ENCODE assay signal across 1 cellular context in the genomic region with DNA sequence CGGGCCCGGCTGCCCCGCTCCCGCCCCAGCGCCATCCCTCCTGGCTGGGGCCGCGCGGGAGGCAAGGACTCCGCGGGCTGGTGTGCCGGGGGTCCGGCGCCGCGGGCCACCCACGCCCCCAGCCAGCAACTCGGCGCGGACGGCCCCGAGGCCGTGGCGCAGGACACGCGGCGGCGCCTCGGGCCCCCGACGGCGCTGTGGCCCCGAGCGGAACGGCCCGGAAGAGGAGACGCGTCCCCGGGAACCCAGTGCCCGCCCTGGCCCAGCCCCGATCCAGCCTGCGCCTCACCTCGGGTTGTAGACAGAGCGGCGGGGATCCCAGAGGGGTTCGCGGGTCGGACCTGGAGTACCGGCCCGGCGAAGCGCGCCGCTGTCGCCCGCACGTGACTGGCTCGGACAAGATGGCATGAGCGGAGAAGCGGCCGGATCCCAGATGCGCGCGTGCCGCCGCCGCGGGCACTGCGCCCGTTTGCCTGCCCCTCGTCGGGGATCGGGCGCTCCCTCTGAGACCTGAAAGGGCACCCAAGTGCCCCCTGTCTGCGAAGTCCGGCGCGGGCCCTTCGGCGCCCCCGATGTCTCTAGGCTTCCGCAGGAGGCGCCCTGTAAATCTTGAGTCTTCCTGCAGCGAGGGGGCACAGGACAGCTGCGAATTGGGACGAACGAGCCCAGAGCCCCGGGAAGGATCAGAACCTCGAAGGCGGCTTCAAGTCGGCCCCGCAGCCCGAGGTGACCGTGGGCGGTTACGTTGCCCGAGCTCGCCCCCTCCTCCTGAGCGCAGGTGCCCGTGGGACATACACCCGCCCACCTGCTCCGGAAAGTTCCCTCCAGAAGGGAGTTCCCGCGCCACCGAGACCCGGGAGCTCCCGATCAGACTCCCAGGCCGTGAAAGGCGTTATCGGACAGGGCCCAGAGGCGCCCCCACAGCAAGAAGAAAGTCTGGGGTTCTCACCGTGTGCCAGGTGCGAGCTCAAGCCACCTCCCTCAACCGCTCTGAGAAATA.
TF ChIP-seq lines count a peak whose summit lies in the region.

No MANE protein-coding gene starts in this region.

TF ChIP-seq in HepG2, 621 proteins besides CTCF, POLR2A, EP300 and RAD21 (continued from another document and continues in another):
- no peak for TF ChIP-seq SUZ12 (IDR thresholded peaks at IDR 0.05; ENCODE audit: low read depth, low read length)
- TF ChIP-seq KMT2B (CRISPR knock-in tag; IDR thresholded peaks at IDR 0.05): no peak
- TF ChIP-seq AGO2 (optimal IDR thresholded peaks at IDR 0.05; ENCODE audit: low read depth, low read length): peak; percentile 38
- TF ChIP-seq, protein P1, sequence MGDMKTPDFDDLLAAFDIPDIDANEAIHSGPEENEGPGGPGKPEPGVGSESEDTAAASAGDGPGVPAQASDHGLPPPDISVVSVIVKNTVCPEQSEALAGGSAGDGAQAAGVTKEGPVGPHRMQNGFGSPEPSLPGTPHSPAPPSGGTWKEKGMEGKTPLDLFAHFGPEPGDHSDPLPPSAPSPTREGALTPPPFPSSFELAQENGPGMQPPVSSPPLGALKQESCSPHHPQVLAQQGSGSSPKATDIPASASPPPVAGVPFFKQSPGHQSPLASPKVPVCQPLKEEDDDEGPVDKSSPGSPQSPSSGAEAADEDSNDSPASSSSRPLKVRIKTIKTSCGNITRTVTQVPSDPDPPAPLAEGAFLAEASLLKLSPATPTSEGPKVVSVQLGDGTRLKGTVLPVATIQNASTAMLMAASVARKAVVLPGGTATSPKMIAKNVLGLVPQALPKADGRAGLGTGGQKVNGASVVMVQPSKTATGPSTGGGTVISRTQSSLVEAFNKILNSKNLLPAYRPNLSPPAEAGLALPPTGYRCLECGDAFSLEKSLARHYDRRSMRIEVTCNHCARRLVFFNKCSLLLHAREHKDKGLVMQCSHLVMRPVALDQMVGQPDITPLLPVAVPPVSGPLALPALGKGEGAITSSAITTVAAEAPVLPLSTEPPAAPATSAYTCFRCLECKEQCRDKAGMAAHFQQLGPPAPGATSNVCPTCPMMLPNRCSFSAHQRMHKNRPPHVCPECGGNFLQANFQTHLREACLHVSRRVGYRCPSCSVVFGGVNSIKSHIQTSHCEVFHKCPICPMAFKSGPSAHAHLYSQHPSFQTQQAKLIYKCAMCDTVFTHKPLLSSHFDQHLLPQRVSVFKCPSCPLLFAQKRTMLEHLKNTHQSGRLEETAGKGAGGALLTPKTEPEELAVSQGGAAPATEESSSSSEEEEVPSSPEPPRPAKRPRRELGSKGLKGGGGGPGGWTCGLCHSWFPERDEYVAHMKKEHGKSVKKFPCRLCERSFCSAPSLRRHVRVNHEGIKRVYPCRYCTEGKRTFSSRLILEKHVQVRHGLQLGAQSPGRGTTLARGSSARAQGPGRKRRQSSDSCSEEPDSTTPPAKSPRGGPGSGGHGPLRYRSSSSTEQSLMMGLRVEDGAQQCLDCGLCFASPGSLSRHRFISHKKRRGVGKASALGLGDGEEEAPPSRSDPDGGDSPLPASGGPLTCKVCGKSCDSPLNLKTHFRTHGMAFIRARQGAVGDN (CRISPR knock-in tag; IDR thresholded peaks at IDR 0.05): peak; percentile 21; the same call in 1 of the 2 replicates
- TF ChIP-seq, protein P2, sequence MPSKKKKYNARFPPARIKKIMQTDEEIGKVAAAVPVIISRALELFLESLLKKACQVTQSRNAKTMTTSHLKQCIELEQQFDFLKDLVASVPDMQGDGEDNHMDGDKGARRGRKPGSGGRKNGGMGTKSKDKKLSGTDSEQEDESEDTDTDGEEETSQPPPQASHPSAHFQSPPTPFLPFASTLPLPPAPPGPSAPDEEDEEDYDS (CRISPR knock-in tag; IDR thresholded peaks at IDR 0.05): no peak
- no peak for TF ChIP-seq ZMYM4 (CRISPR knock-in tag; IDR thresholded peaks at IDR 0.05)
- 0 out of 2 replicates have a peak, but pooled peaks have one; percentile 53 for TF ChIP-seq HNRNPL (IDR thresholded peaks at IDR 0.05; ENCODE audit: low read depth, low read length)
- no peak for TF ChIP-seq HHEX (CRISPR knock-in tag; IDR thresholded peaks at IDR 0.05)
- TF ChIP-seq, protein P3, sequence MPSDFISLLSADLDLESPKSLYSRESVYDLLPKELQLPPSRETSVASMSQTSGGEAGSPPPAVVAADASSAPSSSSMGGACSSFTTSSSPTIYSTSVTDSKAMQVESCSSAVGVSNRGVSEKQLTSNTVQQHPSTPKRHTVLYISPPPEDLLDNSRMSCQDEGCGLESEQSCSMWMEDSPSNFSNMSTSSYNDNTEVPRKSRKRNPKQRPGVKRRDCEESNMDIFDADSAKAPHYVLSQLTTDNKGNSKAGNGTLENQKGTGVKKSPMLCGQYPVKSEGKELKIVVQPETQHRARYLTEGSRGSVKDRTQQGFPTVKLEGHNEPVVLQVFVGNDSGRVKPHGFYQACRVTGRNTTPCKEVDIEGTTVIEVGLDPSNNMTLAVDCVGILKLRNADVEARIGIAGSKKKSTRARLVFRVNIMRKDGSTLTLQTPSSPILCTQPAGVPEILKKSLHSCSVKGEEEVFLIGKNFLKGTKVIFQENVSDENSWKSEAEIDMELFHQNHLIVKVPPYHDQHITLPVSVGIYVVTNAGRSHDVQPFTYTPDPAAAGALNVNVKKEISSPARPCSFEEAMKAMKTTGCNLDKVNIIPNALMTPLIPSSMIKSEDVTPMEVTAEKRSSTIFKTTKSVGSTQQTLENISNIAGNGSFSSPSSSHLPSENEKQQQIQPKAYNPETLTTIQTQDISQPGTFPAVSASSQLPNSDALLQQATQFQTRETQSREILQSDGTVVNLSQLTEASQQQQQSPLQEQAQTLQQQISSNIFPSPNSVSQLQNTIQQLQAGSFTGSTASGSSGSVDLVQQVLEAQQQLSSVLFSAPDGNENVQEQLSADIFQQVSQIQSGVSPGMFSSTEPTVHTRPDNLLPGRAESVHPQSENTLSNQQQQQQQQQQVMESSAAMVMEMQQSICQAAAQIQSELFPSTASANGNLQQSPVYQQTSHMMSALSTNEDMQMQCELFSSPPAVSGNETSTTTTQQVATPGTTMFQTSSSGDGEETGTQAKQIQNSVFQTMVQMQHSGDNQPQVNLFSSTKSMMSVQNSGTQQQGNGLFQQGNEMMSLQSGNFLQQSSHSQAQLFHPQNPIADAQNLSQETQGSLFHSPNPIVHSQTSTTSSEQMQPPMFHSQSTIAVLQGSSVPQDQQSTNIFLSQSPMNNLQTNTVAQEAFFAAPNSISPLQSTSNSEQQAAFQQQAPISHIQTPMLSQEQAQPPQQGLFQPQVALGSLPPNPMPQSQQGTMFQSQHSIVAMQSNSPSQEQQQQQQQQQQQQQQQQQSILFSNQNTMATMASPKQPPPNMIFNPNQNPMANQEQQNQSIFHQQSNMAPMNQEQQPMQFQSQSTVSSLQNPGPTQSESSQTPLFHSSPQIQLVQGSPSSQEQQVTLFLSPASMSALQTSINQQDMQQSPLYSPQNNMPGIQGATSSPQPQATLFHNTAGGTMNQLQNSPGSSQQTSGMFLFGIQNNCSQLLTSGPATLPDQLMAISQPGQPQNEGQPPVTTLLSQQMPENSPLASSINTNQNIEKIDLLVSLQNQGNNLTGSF (CRISPR knock-in tag; IDR thresholded peaks at IDR 0.05): no peak
- TF ChIP-seq ZNF382 (CRISPR knock-in tag; IDR thresholded peaks at IDR 0.05; ENCODE audit: borderline replicate concordance): no peak
- TF ChIP-seq, protein P4, sequence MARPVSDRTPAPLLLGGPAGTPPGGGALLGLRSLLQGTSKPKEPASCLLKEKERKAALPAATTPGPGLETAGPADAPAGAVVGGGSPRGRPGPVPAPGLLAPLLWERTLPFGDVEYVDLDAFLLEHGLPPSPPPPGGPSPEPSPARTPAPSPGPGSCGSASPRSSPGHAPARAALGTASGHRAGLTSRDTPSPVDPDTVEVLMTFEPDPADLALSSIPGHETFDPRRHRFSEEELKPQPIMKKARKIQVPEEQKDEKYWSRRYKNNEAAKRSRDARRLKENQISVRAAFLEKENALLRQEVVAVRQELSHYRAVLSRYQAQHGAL (CRISPR knock-in tag; IDR thresholded peaks at IDR 0.05; ENCODE audit: not compliant biosample characterization): no peak
- no peak for TF ChIP-seq SATB2 (CRISPR knock-in tag; IDR thresholded peaks at IDR 0.05)
- no peak for TF ChIP-seq ZNF543 (CRISPR knock-in tag; IDR thresholded peaks at IDR 0.05)
- TF ChIP-seq SMC3 (IDR thresholded peaks at IDR 0.05; ENCODE audit: low read length): no peak
- TF ChIP-seq RFX5 (IDR thresholded peaks at IDR 0.05; ENCODE audit: low read depth, low read length): no peak
- no peak for TF ChIP-seq MED13 (CRISPR knock-in tag; IDR thresholded peaks at IDR 0.05)
- no peak for TF ChIP-seq ZNF839 (CRISPR knock-in tag; IDR thresholded peaks at IDR 0.05; ENCODE audit: borderline replicate concordance)
- TF ChIP-seq, protein P5, sequence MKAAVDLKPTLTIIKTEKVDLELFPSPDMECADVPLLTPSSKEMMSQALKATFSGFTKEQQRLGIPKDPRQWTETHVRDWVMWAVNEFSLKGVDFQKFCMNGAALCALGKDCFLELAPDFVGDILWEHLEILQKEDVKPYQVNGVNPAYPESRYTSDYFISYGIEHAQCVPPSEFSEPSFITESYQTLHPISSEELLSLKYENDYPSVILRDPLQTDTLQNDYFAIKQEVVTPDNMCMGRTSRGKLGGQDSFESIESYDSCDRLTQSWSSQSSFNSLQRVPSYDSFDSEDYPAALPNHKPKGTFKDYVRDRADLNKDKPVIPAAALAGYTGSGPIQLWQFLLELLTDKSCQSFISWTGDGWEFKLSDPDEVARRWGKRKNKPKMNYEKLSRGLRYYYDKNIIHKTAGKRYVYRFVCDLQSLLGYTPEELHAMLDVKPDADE (CRISPR knock-in tag; IDR thresholded peaks at IDR 0.05): no peak
- TF ChIP-seq, protein P6, sequence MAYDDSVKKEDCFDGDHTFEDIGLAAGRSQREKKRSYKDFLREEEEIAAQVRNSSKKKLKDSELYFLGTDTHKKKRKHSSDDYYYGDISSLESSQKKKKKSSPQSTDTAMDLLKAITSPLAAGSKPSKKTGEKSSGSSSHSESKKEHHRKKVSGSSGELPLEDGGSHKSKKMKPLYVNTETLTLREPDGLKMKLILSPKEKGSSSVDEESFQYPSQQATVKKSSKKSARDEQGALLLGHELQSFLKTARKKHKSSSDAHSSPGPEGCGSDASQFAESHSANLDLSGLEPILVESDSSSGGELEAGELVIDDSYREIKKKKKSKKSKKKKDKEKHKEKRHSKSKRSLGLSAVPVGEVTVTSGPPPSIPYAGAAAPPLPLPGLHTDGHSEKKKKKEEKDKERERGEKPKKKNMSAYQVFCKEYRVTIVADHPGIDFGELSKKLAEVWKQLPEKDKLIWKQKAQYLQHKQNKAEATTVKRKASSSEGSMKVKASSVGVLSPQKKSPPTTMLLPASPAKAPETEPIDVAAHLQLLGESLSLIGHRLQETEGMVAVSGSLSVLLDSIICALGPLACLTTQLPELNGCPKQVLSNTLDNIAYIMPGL (CRISPR knock-in tag; IDR thresholded peaks at IDR 0.05; ENCODE audit: borderline replicate concordance in 1 of 2, low read depth in 1 of 2): no peak
- TF ChIP-seq CENPX (CRISPR knock-in tag; IDR thresholded peaks at IDR 0.05): no peak
- no peak for TF ChIP-seq ZNF703 (CRISPR knock-in tag; IDR thresholded peaks at IDR 0.05; ENCODE audit: borderline replicate concordance)
- TF ChIP-seq ZZZ3 (CRISPR knock-in tag; IDR thresholded peaks at IDR 0.05; ENCODE audit: borderline replicate concordance): no peak
- peak; percentile 60; the same call in 1 of the 2 replicates for TF ChIP-seq IRX3 (CRISPR knock-in tag; IDR thresholded peaks at IDR 0.05; ENCODE audit: borderline replicate concordance, low read depth)
- no peak for TF ChIP-seq ZNF670 (CRISPR knock-in tag; IDR thresholded peaks at IDR 0.05; ENCODE audit: borderline replicate concordance)
- TF ChIP-seq, protein P7, sequence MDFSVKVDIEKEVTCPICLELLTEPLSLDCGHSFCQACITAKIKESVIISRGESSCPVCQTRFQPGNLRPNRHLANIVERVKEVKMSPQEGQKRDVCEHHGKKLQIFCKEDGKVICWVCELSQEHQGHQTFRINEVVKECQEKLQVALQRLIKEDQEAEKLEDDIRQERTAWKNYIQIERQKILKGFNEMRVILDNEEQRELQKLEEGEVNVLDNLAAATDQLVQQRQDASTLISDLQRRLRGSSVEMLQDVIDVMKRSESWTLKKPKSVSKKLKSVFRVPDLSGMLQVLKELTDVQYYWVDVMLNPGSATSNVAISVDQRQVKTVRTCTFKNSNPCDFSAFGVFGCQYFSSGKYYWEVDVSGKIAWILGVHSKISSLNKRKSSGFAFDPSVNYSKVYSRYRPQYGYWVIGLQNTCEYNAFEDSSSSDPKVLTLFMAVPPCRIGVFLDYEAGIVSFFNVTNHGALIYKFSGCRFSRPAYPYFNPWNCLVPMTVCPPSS (IDR thresholded peaks at IDR 0.05): no peak
- TF ChIP-seq KDM5B (CRISPR knock-in tag; IDR thresholded peaks at IDR 0.05; ENCODE audit: borderline replicate concordance): no peak
- no peak for TF ChIP-seq NFYB (CRISPR knock-in tag; IDR thresholded peaks at IDR 0.05)
- TF ChIP-seq, protein P8, sequence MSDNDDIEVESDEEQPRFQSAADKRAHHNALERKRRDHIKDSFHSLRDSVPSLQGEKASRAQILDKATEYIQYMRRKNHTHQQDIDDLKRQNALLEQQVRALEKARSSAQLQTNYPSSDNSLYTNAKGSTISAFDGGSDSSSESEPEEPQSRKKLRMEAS (IDR thresholded peaks at IDR 0.05): 0 out of 2 replicates have a peak, but pooled peaks have one; percentile 4
- no peak for TF ChIP-seq ZNF33A (CRISPR knock-in tag; IDR thresholded peaks at IDR 0.05; ENCODE audit: borderline replicate concordance)
- TF ChIP-seq ZNF180 (CRISPR knock-in tag; IDR thresholded peaks at IDR 0.05; ENCODE audit: borderline replicate concordance, low read depth): no peak
- no peak for TF ChIP-seq STAT5B (CRISPR knock-in tag; IDR thresholded peaks at IDR 0.05)
- no peak for TF ChIP-seq ZNF337 (CRISPR knock-in tag; IDR thresholded peaks at IDR 0.05; ENCODE audit: borderline replicate concordance, low read depth)
- TF ChIP-seq, protein P9, sequence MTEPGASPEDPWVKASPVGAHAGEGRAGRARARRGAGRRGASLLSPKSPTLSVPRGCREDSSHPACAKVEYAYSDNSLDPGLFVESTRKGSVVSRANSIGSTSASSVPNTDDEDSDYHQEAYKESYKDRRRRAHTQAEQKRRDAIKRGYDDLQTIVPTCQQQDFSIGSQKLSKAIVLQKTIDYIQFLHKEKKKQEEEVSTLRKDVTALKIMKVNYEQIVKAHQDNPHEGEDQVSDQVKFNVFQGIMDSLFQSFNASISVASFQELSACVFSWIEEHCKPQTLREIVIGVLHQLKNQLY (CRISPR knock-in tag; IDR thresholded peaks at IDR 0.05): no peak
- TF ChIP-seq, protein P10, sequence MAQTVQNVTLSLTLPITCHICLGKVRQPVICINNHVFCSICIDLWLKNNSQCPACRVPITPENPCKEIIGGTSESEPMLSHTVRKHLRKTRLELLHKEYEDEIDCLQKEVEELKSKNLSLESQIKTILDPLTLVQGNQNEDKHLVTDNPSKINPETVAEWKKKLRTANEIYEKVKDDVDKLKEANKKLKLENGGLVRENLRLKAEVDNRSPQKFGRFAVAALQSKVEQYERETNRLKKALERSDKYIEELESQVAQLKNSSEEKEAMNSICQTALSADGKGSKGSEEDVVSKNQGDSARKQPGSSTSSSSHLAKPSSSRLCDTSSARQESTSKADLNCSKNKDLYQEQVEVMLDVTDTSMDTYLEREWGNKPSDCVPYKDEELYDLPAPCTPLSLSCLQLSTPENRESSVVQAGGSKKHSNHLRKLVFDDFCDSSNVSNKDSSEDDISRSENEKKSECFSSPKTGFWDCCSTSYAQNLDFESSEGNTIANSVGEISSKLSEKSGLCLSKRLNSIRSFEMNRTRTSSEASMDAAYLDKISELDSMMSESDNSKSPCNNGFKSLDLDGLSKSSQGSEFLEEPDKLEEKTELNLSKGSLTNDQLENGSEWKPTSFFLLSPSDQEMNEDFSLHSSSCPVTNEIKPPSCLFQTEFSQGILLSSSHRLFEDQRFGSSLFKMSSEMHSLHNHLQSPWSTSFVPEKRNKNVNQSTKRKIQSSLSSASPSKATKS (CRISPR knock-in tag; IDR thresholded peaks at IDR 0.05): no peak
- no peak for TF ChIP-seq KDM6A (CRISPR knock-in tag; IDR thresholded peaks at IDR 0.05; ENCODE audit: low read depth)
- TF ChIP-seq ZNF207 (IDR thresholded peaks at IDR 0.05; ENCODE audit: borderline replicate concordance): no peak
- no peak for TF ChIP-seq ZNF20 (CRISPR knock-in tag; IDR thresholded peaks at IDR 0.05)
- no peak for TF ChIP-seq JUN (CRISPR knock-in tag; IDR thresholded peaks at IDR 0.05)
